In genomic region chr17:41648411-41649195, GRCh38 we compare ENCODE assay signal across 8 cellular contexts. TPM values are rescaled to one million over a fixed set of nuclear protein-coding genes. Genes with fewer than 3 reads are reported as not detected.
DNase-seq lines count a peak whose midpoint lies in the region; ATAC-seq and TF ChIP-seq lines count a peak whose summit lies in the region.

No MANE protein-coding gene starts in this region.

- intact Hi-C loops in dendritic cell treated with granulocyte-macrophage colony-stimulating factor and Interleukin-4, amounts not matched to agents 40 ng/mL and 50 ng/mL, for 4 days (cut with micrococcal nuclease) = loop anchor here (1.0 to 5.0 kb wide), 5 partner anchors 14 to 151 kb away; partner anchors contain the start of gene KRT16
- intact Hi-C loops in left lung (cut with DNase I) = no loop called here

- peak overlapping the region; percentile 69 for H3K27ac Mint-ChIP-seq in dendritic cell treated with granulocyte-macrophage colony-stimulating factor and Interleukin-4, amounts not matched to agents 40 ng/mL and 50 ng/mL, for 4 days

- peaks cover 4 to 30% of the 10 kb centered on the region in 2 donors for H3K4me1 ChIP-seq in left lung

- H3K27ac ChIP-seq in left lung = peak overlapping the region in 1 of 2 donors; percentile 2

- H3K9me3 ChIP-seq in left lung = no peaks in the 10 kb centered on the region

- H3K27me3 ChIP-seq in left lung = no peaks in the 10 kb centered on the region

- peaks cover 8% of the 10 kb centered on the region for H3K27me3 Mint-ChIP-seq in dendritic cell treated with granulocyte-macrophage colony-stimulating factor and Interleukin-4, amounts not matched to agents 40 ng/mL and 50 ng/mL, for 4 days

- H3K9me3 Mint-ChIP-seq in dendritic cell treated with granulocyte-macrophage colony-stimulating factor and Interleukin-4, amounts not matched to agents 40 ng/mL and 50 ng/mL, for 4 days = no peaks in the 10 kb centered on the region

- TF ChIP-seq CTCF in left lung (IDR thresholded peaks at IDR 0.05) = peak; percentile 86 to 95

- H3K4me3 Mint-ChIP-seq in dendritic cell treated with granulocyte-macrophage colony-stimulating factor and Interleukin-4, amounts not matched to agents 40 ng/mL and 50 ng/mL, for 4 days = peak overlapping the region; percentile 69

- H3K36me3 Mint-ChIP-seq in dendritic cell treated with granulocyte-macrophage colony-stimulating factor and Interleukin-4, amounts not matched to agents 40 ng/mL and 50 ng/mL, for 4 days (ENCODE audit: low read depth) = no peaks in the 10 kb centered on the region

- ATAC-seq in HG03045 (IDR thresholded peaks at IDR 0.05; ENCODE audit: unreplicated experiment) (peak; percentile 57), left lung (peak; percentile 91), HG03342 (IDR thresholded peaks at IDR 0.05; ENCODE audit: unreplicated experiment) (no peak)

- H3K4me1 Mint-ChIP-seq in dendritic cell treated with granulocyte-macrophage colony-stimulating factor and Interleukin-4, amounts not matched to agents 40 ng/mL and 50 ng/mL, for 4 days (ENCODE audit: low read depth) = peaks cover 51% of the 10 kb centered on the region

- H3K4me3 ChIP-seq in left lung = peak overlapping the region in 1 of 2 donors; percentile 5

- DNase-seq in DMS114 treated with DMSO at 0.1 percent for 48 hours (lab: John Stamatoyannopoulos, UW; ENCODE audit: unreplicated experiment) = peak; percentile 58
- DNase-seq in NCI-H524 (lab: John Stamatoyannopoulos, UW) = peak; percentile 50 to 76
- DNase-seq in activated CD4-positive, alpha-beta T cell treated with anti-CD3 and anti-CD28 coated beads, Interleukin-2, amount 50 U/mL, for 1 hour = peak; percentile 86
- peak; percentile 86 to 97 for DNase-seq in left lung
- DNase-seq in stimulated activated CD4-positive, alpha-beta T cell treated with anti-CD3 and anti-CD28 coated beads, Interleukin-2, amount 100 ng/mL, for 24 hours = peak; percentile 91

- H3K36me3 ChIP-seq in left lung = no peaks in the 10 kb centered on the region

RNA-seq across cellular contexts. Expression of gene KRT17, which starts 24.2 kb away (rescaled TPM):
- 10 to 100 TPM; 14.2 to 85.6 TPM for total RNA-seq in left lung

RNA-seq across cellular contexts. Expression of gene KRT16, which starts 36.0 kb away (rescaled TPM):
- 1 to 10 TPM in 1 of 2 donors, under 1 TPM in 1; 0.65 to 1.0 TPM for total RNA-seq in left lung

RNA-seq across cellular contexts. Expression of gene EIF1, which starts 40.1 kb away (rescaled TPM):
- total RNA-seq in left lung = 100 to 1,000 TPM; 728 to 773 TPM
